In the genomic region with DNA sequence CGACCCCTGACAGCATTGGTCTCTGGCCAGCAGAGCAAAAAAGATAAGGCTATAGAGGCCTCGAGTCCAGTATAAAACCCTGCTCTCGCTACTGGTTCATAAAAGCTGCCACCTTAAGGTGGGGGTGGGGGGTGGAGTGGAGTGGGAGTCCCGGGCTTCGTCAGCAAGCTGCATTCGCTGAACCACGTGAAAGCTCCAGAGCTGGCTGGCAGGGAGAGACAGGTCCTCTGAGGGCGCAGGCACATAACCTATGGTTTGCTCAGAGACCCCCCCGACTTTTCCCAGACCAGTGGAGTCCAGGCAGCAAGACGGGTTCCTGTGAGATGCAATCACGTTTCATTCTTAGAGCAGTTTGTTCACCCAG, we compare ENCODE assay signal across 7 cellular contexts. TPM values are rescaled to one million over a fixed set of nuclear protein-coding genes. Genes with fewer than 3 reads are reported as not detected.
DNase-seq lines count a peak whose midpoint lies in the region; ATAC-seq, FAIRE-seq and TF ChIP-seq lines count a peak whose summit lies in the region.

No MANE protein-coding gene starts in this region.

- H3K27ac ChIP-seq in OCI-LY1 (ENCODE audit: low read depth, low read length, poor library complexity, severe bottlenecking) (no peak overlapping the region), small intestine (ENCODE audit: low read depth in 1 of 2, low read length in 1 of 2) (peak overlapping the region; percentile 25 to 99)

- H3K4me2 ChIP-seq in OCI-LY1 (ENCODE audit: low read length), result peak overlapping the region; percentile 93; the same call in 1 of the 2 replicates

- DNase-seq in GF-D8 (lab: John Stamatoyannopoulos, UW) (peak; percentile 34), fibroblast of villous mesenchyme (ENCODE audit: low read depth) (no peak), small intestine (no peak), NCI-H774 (lab: John Stamatoyannopoulos, UW) (no peak), T-helper 2 cell (no peak)

- no peak for ATAC-seq in HG03280 (IDR thresholded peaks at IDR 0.05; ENCODE audit: unreplicated experiment)

- WGBS in small intestine, 3 donors, result 20 to 24% (median 24%) methylated on average over 11 of the region's 11 CpGs

- no peaks in the 10 kb centered on the region for H4K20me1 ChIP-seq in OCI-LY1 (ENCODE audit: insufficient read depth, low read length)

- H3K9ac ChIP-seq in OCI-LY1 (ENCODE audit: low read length), result peak overlapping the region; percentile 22; the same call in 1 of the 2 replicates

- no peaks in the 10 kb centered on the region for H3F3A ChIP-seq in OCI-LY1 (ENCODE audit: insufficient read depth, low read length)

- no peaks in the 10 kb centered on the region for H3K9me2 ChIP-seq in OCI-LY1 (ENCODE audit: low read depth, low read length)

- H3K27me3 ChIP-seq in OCI-LY1 (ENCODE audit: insufficient read depth, low read length), result no peaks in the 10 kb centered on the region
- H3K27me3 ChIP-seq in small intestine (ENCODE audit: control insufficient read depth in 2 of 2, insufficient read depth in 2 of 2, low read length in 2 of 2), result no peaks in the 10 kb centered on the region

- 0 out of 2 replicates have a peak, but pooled peaks cover 3% of the 10 kb centered on the region for H3K79me2 ChIP-seq in OCI-LY1 (ENCODE audit: insufficient read depth, low read length)

- H3K36me3 ChIP-seq in OCI-LY1 (ENCODE audit: insufficient read depth, low read length) (no peaks in the 10 kb centered on the region), small intestine (ENCODE audit: control insufficient read depth in 2 of 2, insufficient read depth in 2 of 2, low read length in 2 of 2) (no peaks in the 10 kb centered on the region)

- peaks cover 46% of the 10 kb centered on the region for H3K4me1 ChIP-seq in OCI-LY1 (ENCODE audit: insufficient read depth, low read length, severe bottlenecking)
- H3K4me1 ChIP-seq in small intestine (ENCODE audit: control insufficient read depth in 2 of 2, insufficient read depth in 1 of 2, low read depth in 1 of 2, low read length in 1 of 2), result peaks cover 0 to 6% of the 10 kb centered on the region in 2 donors

- no peak for FAIRE-seq in small intestine (lab: Jason Lieb, UNC)

- TF ChIP-seq CTCF in OCI-LY1 (IDR thresholded peaks at IDR 0.05; ENCODE audit: low read length) (no peak), fibroblast of villous mesenchyme (IDR thresholded peaks at IDR 0.05; ENCODE audit: insufficient read depth, low read depth, low read length) (no peak)

- H3K4me3 ChIP-seq in OCI-LY1 (ENCODE audit: low read depth, low read length, poor library complexity, severe bottlenecking) (peak overlapping the region; percentile 39), fibroblast of villous mesenchyme (ENCODE audit: low read depth, low read length) (peak overlapping the region; percentile 100), small intestine (ENCODE audit: low read depth in 1 of 2, low read length in 2 of 2) (peak overlapping the region in 1 of 2 donors; percentile 76)

- H3K9me3 ChIP-seq in OCI-LY1 (ENCODE audit: low read length) (no peaks in the 10 kb centered on the region), small intestine (ENCODE audit: control insufficient read depth, low read depth) (no peaks in the 10 kb centered on the region)

- H2AFZ ChIP-seq in OCI-LY1 (ENCODE audit: low read length), result no peak overlapping the region

RNA-seq across cellular contexts. Expression of a gene that starts 1.4 kb away (rescaled TPM):
- total RNA-seq in fibroblast of villous mesenchyme, result 9.1 and 9.3 TPM in 2 replicates
- polyA plus RNA-seq in small intestine, result 10 to 100 TPM in 2 of 3 donors, 1 to 10 TPM in 1; 8.1 to 76.0 (median 39.2) TPM

RNA-seq across cellular contexts. Expression of a gene that starts 32.1 kb away (rescaled TPM):
- 81.6 and 97.0 TPM in 2 replicates for total RNA-seq in fibroblast of villous mesenchyme
- 100 to 1,000 TPM in 1 of 3 donors, 10 to 100 TPM in 2; 35.0 to 104 (median 70.5) TPM for polyA plus RNA-seq in small intestine

RNA-seq across cellular contexts. Expression of a gene that starts 32.2 kb away (rescaled TPM):
- 1.7 and 1.9 TPM in 2 replicates for total RNA-seq in fibroblast of villous mesenchyme
- polyA plus RNA-seq in small intestine, result 10 to 100 TPM in 2 of 3 donors, 1 to 10 TPM in 1; 3.1 to 38.5 (median 19.2) TPM
